11 cellular contexts compared by ENCODE assay signal in genomic region chr19:17001603-17002183, GRCh38. TPM values are rescaled to one million over a fixed set of nuclear protein-coding genes. Genes with fewer than 3 reads are reported as not detected.
DNase-seq lines count a peak whose midpoint lies in the region; ATAC-seq and TF ChIP-seq lines count a peak whose summit lies in the region.
"Had no signal": no experiment of that assay in that cellular context is flagged by ENCODE, and none has a peak within 500 bp of the region (broad histone marks: within the 10 kb centered on the region; RNA-seq: fewer than 3 reads in every experiment).

No MANE protein-coding gene starts in this region.

- no peaks in the 10 kb centered on the region for H3K79me2 ChIP-seq in DND-41 (ENCODE audit: insufficient read depth, low read length)

- H3K27me3 ChIP-seq in DND-41 (ENCODE audit: insufficient read depth, low read length, poor library complexity) (no peaks in the 10 kb centered on the region), ascending aorta (no peaks in the 10 kb centered on the region)
- no peaks in the 10 kb centered on the region for H3K27me3 ChIP-seq in effector memory CD4-positive, alpha-beta T cell (replicated peaks; ENCODE audit: control insufficient read depth, insufficient read depth, low read length, poor library complexity, severe bottlenecking)

- peaks cover 4% of the 10 kb centered on the region for H3K9me3 ChIP-seq in DND-41 (ENCODE audit: insufficient read depth, low read length, severe bottlenecking)
- no peaks in the 10 kb centered on the region for H3K9me3 ChIP-seq in effector memory CD4-positive, alpha-beta T cell (ENCODE audit: control insufficient read depth, low read length)
- peaks cover 0 to 3% of the 10 kb centered on the region in 2 donors for H3K9me3 ChIP-seq in ascending aorta

- intact Hi-C loops in ascending aorta (cut with DNase I): no loop called here

- H3K9me3 Mint-ChIP-seq in activated CD4-positive, alpha-beta memory T cell treated with anti-CD3 and anti-CD28 coated beads, Interleukin-2, amount 10 ng/mL, durations not matched to agents 7 days and 5 days: peaks cover 10% of the 10 kb centered on the region

- peaks cover 13% of the 10 kb centered on the region for H3K4me1 ChIP-seq in DND-41 (ENCODE audit: insufficient read depth, low read length)
- peaks cover 24% of the 10 kb centered on the region for H3K4me1 ChIP-seq in effector memory CD4-positive, alpha-beta T cell (ENCODE audit: control insufficient read depth, insufficient read depth, low read length, poor library complexity, severe bottlenecking)
- no peaks in the 10 kb centered on the region for H3K4me1 ChIP-seq in ascending aorta

- H3K27ac Mint-ChIP-seq in activated CD4-positive, alpha-beta memory T cell treated with anti-CD3 and anti-CD28 coated beads, Interleukin-2, amount 10 ng/mL, durations not matched to agents 7 days and 5 days: peak overlapping the region; percentile 87

- CTCF ChIA-PET in activated CD4-positive, alpha-beta memory T cell treated with anti-CD3 and anti-CD28 coated beads, Interleukin-2, amount 10 ng/mL, durations not matched to agents 7 days and 5 days (lab: Charles Lee): no interaction called here

- no peaks in the 10 kb centered on the region for H3K27me3 Mint-ChIP-seq in activated CD4-positive, alpha-beta memory T cell treated with anti-CD3 and anti-CD28 coated beads, Interleukin-2, amount 10 ng/mL, durations not matched to agents 7 days and 5 days

- H3K4me2 ChIP-seq in DND-41 (ENCODE audit: insufficient read depth, low read length): 0 out of 2 replicates have a peak overlapping the region, but pooled peaks have one; percentile 16

- POLR2A ChIA-PET in activated CD4-positive, alpha-beta memory T cell treated with anti-CD3 and anti-CD28 coated beads, Interleukin-2, amount 10 ng/mL, durations not matched to agents 7 days and 5 days (lab: Charles Lee): no interaction called here

- H4K20me1 ChIP-seq in DND-41 (ENCODE audit: insufficient read depth, low read length): no peaks in the 10 kb centered on the region

- no peak overlapping the region for H2AFZ ChIP-seq in DND-41 (ENCODE audit: low read depth, low read length)

- DNase-seq in DND-41 (peak; percentile 73), NCI-H1694 treated with DMSO at 0.1 percent for 48 hours (lab: John Stamatoyannopoulos, UW) (no peak), occipital lobe (lab: John Stamatoyannopoulos, UW) (no peak), ascending aorta (ENCODE audit: low spot score in 2 of 2) (no peak)
- DNase-seq in activated CD4-positive, alpha-beta memory T cell treated with anti-CD3 and anti-CD28 coated beads, Interleukin-2, amount 10 ng/mL, durations not matched to agents 7 days and 5 days: peak; percentile 93
- DNase-seq in effector memory CD4-positive, alpha-beta T cell: peak; percentile 73 to 80 (median 74)
- peak; percentile 30 to 70 for DNase-seq in stimulated activated CD4-positive, alpha-beta T cell treated with anti-CD3 and anti-CD28 coated beads, Interleukin-4, amount 100 ng/mL, for 4 hours
- DNase-seq: NCI-H2081 treated with DMSO at 0.1 percent for 48 hours had no signal

- H3K36me3 ChIP-seq in DND-41 (ENCODE audit: insufficient read depth, low read length) (no peaks in the 10 kb centered on the region), ascending aorta (no peaks in the 10 kb centered on the region)
- no peaks in the 10 kb centered on the region for H3K36me3 ChIP-seq in effector memory CD4-positive, alpha-beta T cell (ENCODE audit: control insufficient read depth, insufficient read depth, low read length)

- peak overlapping the region; percentile 51 for H3K4me3 Mint-ChIP-seq in activated CD4-positive, alpha-beta memory T cell treated with anti-CD3 and anti-CD28 coated beads, Interleukin-2, amount 10 ng/mL, durations not matched to agents 7 days and 5 days
- H3K4me3 Mint-ChIP-seq: CD14-positive monocyte had no signal

- peaks cover 6% of the 10 kb centered on the region for H3K36me3 Mint-ChIP-seq in activated CD4-positive, alpha-beta memory T cell treated with anti-CD3 and anti-CD28 coated beads, Interleukin-2, amount 10 ng/mL, durations not matched to agents 7 days and 5 days (ENCODE audit: low read depth)

- H3K4me3 ChIP-seq in DND-41 (ENCODE audit: low read depth in 1 of 2, low read length in 2 of 2) (no peak overlapping the region), ascending aorta (no peak overlapping the region)
- H3K4me3 ChIP-seq in effector memory CD4-positive, alpha-beta T cell (ENCODE audit: insufficient read depth, low read depth, low read length, poor library complexity, severe bottlenecking): peak overlapping the region; percentile 20
- H3K4me3 ChIP-seq: SK-N-MC had no signal

- H3K9ac ChIP-seq in DND-41 (ENCODE audit: low read depth, low read length): no peak overlapping the region

- H3K27ac ChIP-seq in DND-41 (ENCODE audit: low read length) (no peak overlapping the region), ascending aorta (no peak overlapping the region)
- peak overlapping the region; percentile 55 for H3K27ac ChIP-seq in effector memory CD4-positive, alpha-beta T cell (ENCODE audit: insufficient read depth, low read length, poor library complexity, severe bottlenecking)
- H3K27ac ChIP-seq: SK-N-MC had no signal

- no peak for TF ChIP-seq CTCF in DND-41 (IDR thresholded peaks at IDR 0.05; ENCODE audit: borderline replicate concordance, extremely low read depth, low read length, poor library complexity, severe bottlenecking)
- no peak for TF ChIP-seq CTCF in ascending aorta (IDR thresholded peaks at IDR 0.05)

- ATAC-seq in DND-41 (ENCODE audit: insufficient read depth, low read depth) (peak; percentile 84), HG02588 (IDR thresholded peaks at IDR 0.05; ENCODE audit: unreplicated experiment) (no peak)

- H3K4me1 Mint-ChIP-seq in activated CD4-positive, alpha-beta memory T cell treated with anti-CD3 and anti-CD28 coated beads, Interleukin-2, amount 10 ng/mL, durations not matched to agents 7 days and 5 days: peaks cover 30% of the 10 kb centered on the region

RNA-seq across cellular contexts. Expression of gene CPAMD8, which starts 24.9 kb away (rescaled TPM):
- 1 to 10 TPM; 1.2 to 1.4 TPM for total RNA-seq in activated CD4-positive, alpha-beta memory T cell treated with anti-CD3 and anti-CD28 coated beads, Interleukin-2, amount 10 ng/mL, durations not matched to agents 7 days and 5 days
- total RNA-seq in occipital lobe (7.8 TPM), ascending aorta (82.5 TPM)

Comparison
In these comparisons a context has a peak if more than half of its experiments do, and no peak if none do; other contexts are left out.
1. DNase-seq: peak in DND-41 (single experiment), activated CD4-positive, alpha-beta memory T cell treated with anti-CD3 and anti-CD28 coated beads, Interleukin-2, amount 10 ng/mL, durations not matched to agents 7 days and 5 days (single experiment), effector memory CD4-positive, alpha-beta T cell (3 of 3) and stimulated activated CD4-positive, alpha-beta T cell treated with anti-CD3 and anti-CD28 coated beads, Interleukin-4, amount 100 ng/mL, for 4 hours (2 of 2); none in NCI-H1694 treated with DMSO at 0.1 percent for 48 hours (single experiment), occipital lobe (single experiment) and ascending aorta (0 of 2).